Comparison of ENCODE assay signal across 26 cellular contexts in genomic region chr9:22204240-22204639, GRCh38.
"Had no signal": no experiment of that assay in that cellular context is flagged by ENCODE, and none has a peak within 500 bp of the region (broad histone marks: within the 10 kb centered on the region; RNA-seq: fewer than 3 reads in every experiment).

No MANE protein-coding gene starts in this region.

- H3K36me3 Mint-ChIP-seq: immature natural killer cell; naive thymus-derived CD8-positive, alpha-beta T cell; neural progenitor cell had no signal

- H3K9me3 Mint-ChIP-seq: activated CD4-positive, alpha-beta memory T cell treated with anti-CD3 and anti-CD28 coated beads, Interleukin-2, amount 10 ng/mL, durations not matched to agents 7 days and 5 days; activated CD4-positive, alpha-beta T cell treated with anti-CD3 and anti-CD28 coated beads, Interleukin-2, amount 10 ng/mL, durations not matched to agents 7 days and 5 days; activated naive CD4-positive, alpha-beta T cell treated with anti-CD3 and anti-CD28 coated beads, Interleukin-2, amount 50 U/mL, for 24 hours; activated T-cell treated with anti-CD3 and anti-CD28 coated beads, Interleukin-2, amount 50 U/mL, for 4 hours; activated T-helper 17 cell treated with anti-CD3 and anti-CD28 coated beads, Interleukin-2, amount 50 U/mL, for 72 hours; endodermal cell; naive thymus-derived CD8-positive, alpha-beta T cell; neural progenitor cell; stimulated activated naive CD8-positive, alpha-beta T cell treated with anti-CD3 and anti-CD28 coated beads, Interleukin-15, amount 100 ng/mL, for 72 hours; T-helper 1 cell treated with Interleukin-12 subunit alpha and Interleukin-12 subunit beta and Interleukin-4 antibody, amounts not matched to agents 30 μg/mL and 1 μg/mL, for 36 hours had no signal

- H3K27me3 Mint-ChIP-seq: activated naive CD4-positive, alpha-beta T cell treated with anti-CD3 and anti-CD28 coated beads, Interleukin-2, amount 50 U/mL, for 24 hours had no signal

- DNase-seq: activated CD4-positive, alpha-beta memory T cell treated with anti-CD3 and anti-CD28 coated beads, Interleukin-2, amount 10 ng/mL, durations not matched to agents 7 days and 5 days; activated CD4-positive, alpha-beta T cell treated with anti-CD3 and anti-CD28 coated beads for 1 hour; activated CD4-positive, alpha-beta T cell treated with anti-CD3 and anti-CD28 coated beads, Interleukin-2, amount 10 ng/mL, durations not matched to agents 7 days and 5 days; activated gamma-delta T cell treated with Interleukin-2 at 50 U/mL for 16 hours; activated T-cell treated with anti-CD3 and anti-CD28 coated beads, Interleukin-2, amount 50 U/mL, for 4 hours; central memory CD4-positive, alpha-beta T cell; endodermal cell; head of caudate nucleus; hypothalamus; immature natural killer cell; kidney; left colon; midbrain; naive thymus-derived CD8-positive, alpha-beta T cell; occipital lobe; stimulated activated CD4-positive, alpha-beta T cell treated with anti-CD3 and anti-CD28 coated beads, Interleukin-2, amount 100 ng/mL, for 48 hours; stimulated activated naive CD8-positive, alpha-beta T cell treated with anti-CD3 and anti-CD28 coated beads, Interleukin-15, amount 100 ng/mL, for 72 hours; substantia nigra; T1000; upper lobe of left lung; WERI-Rb-1 had no signal

- ATAC-seq: activated T-helper 17 cell treated with anti-CD3 and anti-CD28 coated beads, Interleukin-2, amount 50 U/mL, for 72 hours; esophagus mucosa; left colon; naive thymus-derived CD8-positive, alpha-beta T cell; stimulated activated naive CD8-positive, alpha-beta T cell treated with anti-CD3 and anti-CD28 coated beads, Interleukin-15, amount 100 ng/mL, for 72 hours had no signal

- H3K4me3 Mint-ChIP-seq: activated CD4-positive, alpha-beta memory T cell treated with anti-CD3 and anti-CD28 coated beads, Interleukin-2, amount 10 ng/mL, durations not matched to agents 7 days and 5 days; activated CD4-positive, alpha-beta T cell treated with anti-CD3 and anti-CD28 coated beads, Interleukin-2, amount 10 ng/mL, durations not matched to agents 7 days and 5 days; activated naive CD4-positive, alpha-beta T cell treated with anti-CD3 and anti-CD28 coated beads, Interleukin-2, amount 50 U/mL, for 24 hours; activated T-cell treated with anti-CD3 and anti-CD28 coated beads, Interleukin-2, amount 50 U/mL, for 4 hours; endodermal cell; immature natural killer cell; neural progenitor cell; T-helper 1 cell treated with Interleukin-12 subunit alpha and Interleukin-12 subunit beta and Interleukin-4 antibody, amounts not matched to agents 30 μg/mL and 1 μg/mL, for 36 hours had no signal

- H3K27ac Mint-ChIP-seq: activated CD4-positive, alpha-beta memory T cell treated with anti-CD3 and anti-CD28 coated beads, Interleukin-2, amount 10 ng/mL, durations not matched to agents 7 days and 5 days; activated CD4-positive, alpha-beta T cell treated with anti-CD3 and anti-CD28 coated beads, Interleukin-2, amount 10 ng/mL, durations not matched to agents 7 days and 5 days; activated naive CD4-positive, alpha-beta T cell treated with anti-CD3 and anti-CD28 coated beads, Interleukin-2, amount 50 U/mL, for 24 hours; activated T-helper 17 cell treated with anti-CD3 and anti-CD28 coated beads, Interleukin-2, amount 50 U/mL, for 72 hours; endodermal cell; immature natural killer cell; naive thymus-derived CD8-positive, alpha-beta T cell; stimulated activated naive CD8-positive, alpha-beta T cell treated with anti-CD3 and anti-CD28 coated beads, Interleukin-15, amount 100 ng/mL, for 72 hours; T-helper 1 cell treated with Interleukin-12 subunit alpha and Interleukin-12 subunit beta and Interleukin-4 antibody, amounts not matched to agents 30 μg/mL and 1 μg/mL, for 36 hours had no signal
